Comparison of ENCODE assay signal across 8 cellular contexts in the genomic region with DNA sequence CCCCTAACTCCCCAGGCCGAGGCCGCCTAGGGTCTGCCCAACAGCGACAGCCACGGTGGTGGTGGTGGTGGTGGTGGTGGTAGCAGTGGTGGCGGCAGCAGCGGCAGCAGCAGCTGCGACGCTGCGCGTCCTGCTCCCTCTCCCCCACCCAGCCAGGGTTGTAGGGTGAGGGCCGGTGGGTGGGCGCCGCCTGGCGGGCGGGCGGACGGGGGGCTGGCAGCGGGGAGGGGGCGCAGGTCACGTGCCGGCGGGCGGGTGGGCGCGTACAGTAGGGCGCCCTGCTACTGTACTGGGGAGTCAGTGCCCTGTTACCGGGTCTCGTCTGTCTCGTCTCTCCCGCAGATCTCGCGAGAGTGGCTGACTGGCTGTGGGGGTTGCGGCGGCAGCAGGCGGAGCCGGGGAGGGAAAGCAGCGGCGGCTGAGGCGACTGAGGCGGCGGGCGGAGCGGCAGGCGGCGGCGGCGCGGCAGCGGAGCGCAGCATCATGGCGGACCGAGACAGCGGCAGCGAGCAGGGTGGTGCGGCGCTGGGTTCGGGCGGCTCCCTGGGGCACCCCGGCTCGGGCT. TPM values are rescaled to one million over a fixed set of nuclear protein-coding genes. Genes with fewer than 3 reads are reported as not detected.
DNase-seq lines count a peak whose midpoint lies in the region; ATAC-seq and FAIRE-seq lines count a peak whose summit lies in the region.

A gene (plus strand): TSS at position 411 of the 565 bp plus-strand sequence. CDS start 73 bp downstream, at position 484.

- H3K4me1 ChIP-seq in BLaER1 = peaks cover 34% of the 10 kb centered on the region

- peak within 1 kb of the TSS; percentile 89 for H3K4me3 Mint-ChIP-seq in activated CD4-positive, alpha-beta T cell treated with anti-CD3 and anti-CD28 coated beads for 36 hours

- H3K27ac ChIP-seq in BLaER1 (peak within 1 kb of the TSS; percentile 79), cingulate gyrus (ENCODE audit: low read depth, low read length) (peak within 1 kb of the TSS; percentile 81)

- H3K4me2 ChIP-seq in BLaER1 = peak within 1 kb of the TSS; percentile 100

- peaks cover 65% of the 10 kb centered on the region for H3K4me1 Mint-ChIP-seq in activated CD4-positive, alpha-beta T cell treated with anti-CD3 and anti-CD28 coated beads for 36 hours

- H3K36me3 ChIP-seq in BLaER1 = no peaks in the 10 kb centered on the region

- H3K4me3 ChIP-seq in BLaER1 = peak within 1 kb of the TSS; percentile 92

- peaks cover 3% of the 10 kb centered on the region for H3K27me3 Mint-ChIP-seq in activated CD4-positive, alpha-beta T cell treated with anti-CD3 and anti-CD28 coated beads for 36 hours

- POLR2A ChIA-PET in activated CD4-positive, alpha-beta T cell treated with anti-CD3 and anti-CD28 coated beads for 36 hours (lab: Charles Lee) = no interaction called here

- peaks cover 90% of the 10 kb centered on the region for H4K20me1 ChIP-seq in BLaER1

- peak; percentile 84 for ATAC-seq in HG03442 (IDR thresholded peaks at IDR 0.05; ENCODE audit: unreplicated experiment)
- ATAC-seq in activated CD4-positive, alpha-beta T cell treated with anti-CD3 and anti-CD28 coated beads for 36 hours = peak; percentile 92

- CTCF ChIA-PET in activated CD4-positive, alpha-beta T cell treated with anti-CD3 and anti-CD28 coated beads for 36 hours (lab: Charles Lee) = interaction anchor here (0.6 to 8.1 kb wide), 6 partner anchors 8 to 713 kb away, joined by 3 to 78 read pairs (median 4); no protein-coding TSS in a partner anchor

- peak; percentile 87 for FAIRE-seq in GM19239 (lab: Jason Lieb, UNC)

- no peaks in the 10 kb centered on the region for H3K9me3 Mint-ChIP-seq in activated CD4-positive, alpha-beta T cell treated with anti-CD3 and anti-CD28 coated beads for 36 hours (ENCODE audit: low read depth)

- peak within 1 kb of the TSS; percentile 92 for H3K9ac ChIP-seq in BLaER1

- H3K27me3 ChIP-seq in BLaER1 = peaks cover 48% of the 10 kb centered on the region

- peak; percentile 96 for DNase-seq in GM19239 (ENCODE audit: insufficient read length, low spot score)
- peak; percentile 81 to 95 for DNase-seq in NCI-H524 (lab: John Stamatoyannopoulos, UW)
- DNase-seq in activated CD4-positive, alpha-beta T cell treated with anti-CD3 and anti-CD28 coated beads for 36 hours = peak; percentile 98
- DNase-seq in left kidney (ENCODE audit: low read depth, low spot score) = peak; percentile 98
- peak; percentile 96 for DNase-seq in stimulated activated CD4-positive, alpha-beta T cell treated with anti-CD3 and anti-CD28 coated beads, Interleukin-1b, Interleukin-23, amount 100 ng/mL, for 48 hours

- intact Hi-C loops in activated CD4-positive, alpha-beta T cell treated with anti-CD3 and anti-CD28 coated beads for 36 hours (cut with DNase I, micrococcal nuclease) = loop anchor here (1.0 to 10.0 kb wide), 10 partner anchors 31 to 1759 kb away; a partner anchor contains a TSS

- peaks cover 11% of the 10 kb centered on the region for H3K36me3 Mint-ChIP-seq in activated CD4-positive, alpha-beta T cell treated with anti-CD3 and anti-CD28 coated beads for 36 hours (ENCODE audit: low read depth)

- H3K27ac Mint-ChIP-seq in activated CD4-positive, alpha-beta T cell treated with anti-CD3 and anti-CD28 coated beads for 36 hours = peak within 1 kb of the TSS; percentile 84

- H3K9me3 ChIP-seq in BLaER1 = no peaks in the 10 kb centered on the region

RNA-seq across cellular contexts. Expression of the gene that starts here (rescaled TPM):
- total RNA-seq in activated CD4-positive, alpha-beta T cell treated with anti-CD3 and anti-CD28 coated beads for 36 hours = 10 to 100 TPM in 1 of 2 experiments, 1 to 10 TPM in 1; 9.5 to 10.7 TPM

Comparison
In these comparisons a context has a peak if more than half of its experiments do, and no peak if none do; other contexts are left out.
1. Peak in every context shown above with its lines: DNase-seq, ATAC-seq, H3K4me3 ChIP-seq and H3K27ac ChIP-seq.